Comparison of ENCODE assay signal across 1 cellular context in the genomic region with DNA sequence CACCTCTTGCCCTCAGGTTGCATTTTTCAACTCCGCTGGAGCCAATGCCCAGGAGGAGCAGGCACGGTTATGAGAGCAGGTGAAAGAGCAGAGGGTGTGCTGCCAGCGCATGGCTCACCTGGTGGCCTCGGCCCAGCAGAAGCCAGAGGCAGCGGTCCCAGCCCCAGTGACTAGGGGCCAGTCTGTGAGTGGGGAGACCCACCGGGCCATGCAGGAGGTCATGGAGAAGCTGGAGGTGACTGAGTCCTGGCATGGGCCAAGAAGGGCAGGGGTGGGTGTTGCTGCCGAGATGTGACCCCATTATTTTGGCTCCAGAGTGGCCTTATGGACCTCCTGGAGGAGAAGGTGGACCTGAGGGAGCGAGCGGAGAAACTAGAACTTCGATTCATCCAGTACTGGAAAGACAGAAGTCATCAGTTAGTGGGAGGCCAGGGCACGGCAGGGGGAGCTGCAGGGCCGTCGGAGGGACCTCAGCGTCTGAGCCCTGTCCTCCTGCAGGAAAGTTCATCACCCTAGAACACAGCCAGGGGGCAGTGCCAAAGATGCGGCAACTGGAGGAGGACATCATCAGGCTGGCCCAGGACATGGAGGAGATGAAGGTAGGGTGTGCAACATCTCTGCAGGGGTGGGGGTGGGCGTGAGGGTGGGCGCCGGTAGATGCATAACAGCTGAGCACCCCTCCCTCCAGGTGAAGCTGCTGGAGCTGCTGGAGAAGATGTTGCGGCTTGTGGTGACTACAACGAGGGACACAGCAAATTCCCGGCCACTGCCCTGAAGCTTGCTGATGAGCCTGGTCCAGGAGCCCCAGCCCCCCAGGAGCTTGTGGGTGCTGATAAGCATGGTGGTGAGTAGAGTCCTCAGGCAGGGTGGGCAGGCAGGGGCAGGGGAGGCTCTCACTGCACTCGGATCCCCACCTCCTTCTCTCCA.
TF ChIP-seq lines count a peak whose summit lies in the region.

No MANE protein-coding gene starts in this region.

TF ChIP-seq in HepG2, 621 proteins besides CTCF, POLR2A, EP300 and RAD21 (continued from another document):
- TF ChIP-seq, protein P1, sequence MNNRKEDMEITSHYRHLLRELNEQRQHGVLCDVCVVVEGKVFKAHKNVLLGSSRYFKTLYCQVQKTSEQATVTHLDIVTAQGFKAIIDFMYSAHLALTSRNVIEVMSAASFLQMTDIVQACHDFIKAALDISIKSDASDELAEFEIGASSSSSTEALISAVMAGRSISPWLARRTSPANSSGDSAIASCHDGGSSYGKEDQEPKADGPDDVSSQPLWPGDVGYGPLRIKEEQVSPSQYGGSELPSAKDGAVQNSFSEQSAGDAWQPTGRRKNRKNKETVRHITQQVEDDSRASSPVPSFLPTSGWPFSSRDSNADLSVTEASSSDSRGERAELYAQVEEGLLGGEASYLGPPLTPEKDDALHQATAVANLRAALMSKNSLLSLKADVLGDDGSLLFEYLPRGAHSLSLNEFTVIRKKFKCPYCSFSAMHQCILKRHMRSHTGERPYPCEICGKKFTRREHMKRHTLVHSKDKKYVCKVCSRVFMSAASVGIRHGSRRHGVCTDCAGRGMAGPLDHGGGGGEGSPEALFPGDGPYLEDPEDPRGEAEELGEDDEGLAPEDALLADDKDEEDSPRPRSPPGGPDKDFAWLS (CRISPR knock-in tag; IDR thresholded peaks at IDR 0.05; ENCODE audit: borderline replicate concordance) = 0 out of 2 replicates have a peak, but pooled peaks have one; percentile 56
- peak; percentile 32; the same call in 1 of the 2 replicates for TF ChIP-seq ZNF441 (CRISPR knock-in tag; IDR thresholded peaks at IDR 0.05; ENCODE audit: borderline replicate concordance)
- 0 out of 2 replicates have a peak, but pooled peaks have one; percentile 47 for TF ChIP-seq ZNF331 (CRISPR knock-in tag; IDR thresholded peaks at IDR 0.05)
- TF ChIP-seq DPF2 (CRISPR knock-in tag; IDR thresholded peaks at IDR 0.05; ENCODE audit: borderline replicate concordance, low read depth) = 0 out of 2 replicates have a peak, but pooled peaks have one; percentile 35
- peak; percentile 65; the same call in 1 of the 2 replicates for TF ChIP-seq ZBTB38 (CRISPR knock-in tag; IDR thresholded peaks at IDR 0.05)
- peak; percentile 89 for TF ChIP-seq STAG1 (CRISPR knock-in tag; IDR thresholded peaks at IDR 0.05)
- TF ChIP-seq ZNF691 (CRISPR knock-in tag; IDR thresholded peaks at IDR 0.05; ENCODE audit: borderline replicate concordance, low read depth) = peak; percentile 61; the same call in 1 of the 2 replicates
- TF ChIP-seq MAFG (CRISPR knock-in tag; IDR thresholded peaks at IDR 0.05) = peak; percentile 32; the same call in 1 of the 2 replicates
- peak; percentile 37; the same call in 1 of the 2 replicates for TF ChIP-seq ZNF501 (CRISPR knock-in tag; IDR thresholded peaks at IDR 0.05)
- peak; percentile 51 for TF ChIP-seq ELF3 (CRISPR knock-in tag; IDR thresholded peaks at IDR 0.05)
- TF ChIP-seq RXRB (CRISPR knock-in tag; IDR thresholded peaks at IDR 0.05; ENCODE audit: borderline replicate concordance) = peak; percentile 32; the same call in 1 of the 2 replicates
